ENCODE assay signal across 2 cellular contexts in genomic region chr10:24579911-24580310, GRCh38.
TF ChIP-seq lines count a peak whose summit lies in the region.

No MANE protein-coding gene starts in this region.

TF ChIP-seq in H1, 55 proteins besides CTCF, POLR2A, EP300 and RAD21:
- TF ChIP-seq ASH2L (IDR thresholded peaks at IDR 0.05; ENCODE audit: low read length) = no peak

TF ChIP-seq in SK-N-SH treated with all-trans-retinoic acid at 6 μM for 48 hours, 23 proteins besides CTCF, POLR2A, EP300 and RAD21:
- no peak for TF ChIP-seq TCF4 (CRISPR knock-in tag; IDR thresholded peaks at IDR 0.05; ENCODE audit: borderline replicate concordance)
- TF ChIP-seq ZFP3 (CRISPR knock-in tag; IDR thresholded peaks at IDR 0.05) = no peak
- TF ChIP-seq BACH2 (CRISPR knock-in tag; IDR thresholded peaks at IDR 0.05; ENCODE audit: borderline replicate concordance) = no peak
- TF ChIP-seq ESRRG (CRISPR knock-in tag; IDR thresholded peaks at IDR 0.05) = no peak
- no peak for TF ChIP-seq ZNF8 (CRISPR knock-in tag; IDR thresholded peaks at IDR 0.05)
- TF ChIP-seq GLIS3 (CRISPR knock-in tag; IDR thresholded peaks at IDR 0.05) = no peak
- TF ChIP-seq PATZ1 (CRISPR knock-in tag; IDR thresholded peaks at IDR 0.05; ENCODE audit: borderline replicate concordance) = no peak
- no peak for TF ChIP-seq TSHZ2 (CRISPR knock-in tag; IDR thresholded peaks at IDR 0.05)
- no peak for TF ChIP-seq RARB (CRISPR knock-in tag; IDR thresholded peaks at IDR 0.05)
- TF ChIP-seq ARNTL (CRISPR knock-in tag; IDR thresholded peaks at IDR 0.05; ENCODE audit: borderline replicate concordance, low read depth) = no peak
- TF ChIP-seq ISL1 (CRISPR knock-in tag; IDR thresholded peaks at IDR 0.05) = no peak
- no peak for TF ChIP-seq POU6F1 (CRISPR knock-in tag; IDR thresholded peaks at IDR 0.05; ENCODE audit: borderline replicate concordance, low read depth)
- TF ChIP-seq TOX (CRISPR knock-in tag; IDR thresholded peaks at IDR 0.05; ENCODE audit: borderline replicate concordance) = no peak
- no peak for TF ChIP-seq OSR1 (CRISPR knock-in tag; IDR thresholded peaks at IDR 0.05)
- no peak for TF ChIP-seq ZFP30 (CRISPR knock-in tag; IDR thresholded peaks at IDR 0.05)
